1 cellular context compared by ENCODE assay signal in the genomic region with DNA sequence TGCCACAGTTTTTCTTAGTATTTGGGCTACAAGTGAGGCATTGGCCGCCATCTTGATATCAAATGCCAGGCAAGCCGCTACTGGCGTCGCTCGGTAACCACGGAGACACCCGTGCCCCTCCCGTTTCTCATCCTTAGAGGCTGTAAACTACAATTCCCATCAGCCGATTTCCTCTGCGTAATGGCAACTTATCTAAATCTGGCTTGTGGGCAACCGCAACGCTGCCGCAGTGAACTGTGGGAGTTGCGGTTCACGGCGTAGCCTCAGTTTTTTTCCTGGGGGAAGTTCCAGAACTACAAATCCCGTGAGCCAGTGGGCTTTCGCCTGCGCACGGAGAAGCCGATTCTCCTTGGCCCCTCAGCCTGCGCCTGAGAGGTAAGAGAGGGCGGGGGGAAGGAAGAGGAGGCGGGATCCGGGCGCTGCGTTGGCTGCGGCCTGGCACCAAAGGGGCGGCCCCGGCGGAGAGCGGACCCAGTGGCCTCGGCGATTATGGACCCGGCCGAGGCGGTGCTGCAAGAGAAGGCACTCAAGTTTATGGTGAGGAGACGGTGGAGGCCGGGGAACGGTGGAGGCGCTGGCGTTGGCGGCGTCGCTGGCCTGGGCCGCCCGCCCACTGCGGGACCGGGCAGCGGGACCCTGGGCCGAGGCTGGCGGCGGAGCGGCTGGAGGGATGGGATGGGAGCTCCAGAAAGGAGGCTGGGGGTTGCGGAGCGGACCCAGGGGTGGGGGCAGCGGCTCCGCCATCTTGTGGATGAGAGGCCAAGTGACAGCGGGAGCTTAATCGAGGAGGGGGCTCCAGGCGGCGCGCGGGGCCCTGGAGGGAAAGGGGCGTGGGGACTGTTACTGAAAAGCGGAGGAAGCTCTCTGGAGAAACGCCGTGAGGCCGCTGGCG.
A peak's percentile ranks its signal among the peaks of the same experiment; 100 is the strongest.
TF ChIP-seq lines count a peak whose summit lies in the region.

Gene BTRC (plus strand): TSS at position 474 of the 892 bp plus-strand sequence. CDS start 16 bp downstream, at position 490.

TF ChIP-seq in HepG2, 621 proteins besides CTCF, POLR2A, EP300 and RAD21 (continued from another document and continues in another):
- TF ChIP-seq ISL2 (CRISPR knock-in tag; IDR thresholded peaks at IDR 0.05) (peak; percentile 63; the same call in 1 of the 2 replicates), RFX1 (IDR thresholded peaks at IDR 0.05) (peak; percentile 91), NBN (conservative IDR thresholded peaks at IDR 0.05) (no peak), MTA1 (CRISPR knock-in tag; IDR thresholded peaks at IDR 0.05; ENCODE audit: borderline replicate concordance) (peak; percentile 55; the same call in 1 of the 2 replicates), ZMYM4 (CRISPR knock-in tag; IDR thresholded peaks at IDR 0.05) (peak; percentile 47; the same call in 1 of the 2 replicates), MAFK (conservative IDR thresholded peaks at IDR 0.05 in 1 of 2, IDR thresholded peaks at IDR 0.05 in 1 of 2; ENCODE audit: low read length in 2 of 2) (peak in 1 of 2 experiments; percentile 67; a peak in 3 of 4 replicates), ZNF782 (CRISPR knock-in tag; IDR thresholded peaks at IDR 0.05; ENCODE audit: borderline replicate concordance) (0 out of 2 replicates have a peak, but pooled peaks have one; percentile 3), SIN3A (IDR thresholded peaks at IDR 0.05; ENCODE audit: borderline replicate concordance, low read depth, low read length) (peak; percentile 25; the same call in 1 of the 2 replicates), ZC3H4 (CRISPR knock-in tag; IDR thresholded peaks at IDR 0.05; ENCODE audit: borderline replicate concordance) (no peak), ZBTB49 (CRISPR knock-in tag; IDR thresholded peaks at IDR 0.05; ENCODE audit: borderline replicate concordance) (no peak), TAF15 (IDR thresholded peaks at IDR 0.05; ENCODE audit: low read depth, low read length, poor library complexity, severe bottlenecking) (peak; percentile 65), GZF1 (CRISPR knock-in tag; IDR thresholded peaks at IDR 0.05) (no peak), XRCC5 (optimal IDR thresholded peaks at IDR 0.05; ENCODE audit: low read length) (peak; percentile 78), NONO (IDR thresholded peaks at IDR 0.05) (no peak), NONO (CRISPR knock-in tag; conservative IDR thresholded peaks at IDR 0.05) (peak; percentile 89), KAT7 (CRISPR knock-in tag; IDR thresholded peaks at IDR 0.05; ENCODE audit: borderline replicate concordance) (peak; percentile 91), SUZ12 (IDR thresholded peaks at IDR 0.05; ENCODE audit: low read depth, low read length) (peak; percentile 96), ZNF484 (CRISPR knock-in tag; IDR thresholded peaks at IDR 0.05; ENCODE audit: borderline replicate concordance, low read depth) (no peak), ZNF792 (CRISPR knock-in tag; IDR thresholded peaks at IDR 0.05) (peak; percentile 83; the same call in 1 of the 2 replicates), ZBTB33 (CRISPR knock-in tag; IDR thresholded peaks at IDR 0.05) (peak; percentile 48; the same call in 1 of the 2 replicates), PRMT3 (CRISPR knock-in tag; IDR thresholded peaks at IDR 0.05; ENCODE audit: borderline replicate concordance, low read depth) (no peak), MEIS1 (CRISPR knock-in tag; IDR thresholded peaks at IDR 0.05; ENCODE audit: borderline replicate concordance) (0 out of 2 replicates have a peak, but pooled peaks have one; percentile 23), STAT5B (CRISPR knock-in tag; IDR thresholded peaks at IDR 0.05) (no peak), NCOR1 (IDR thresholded peaks at IDR 0.05; ENCODE audit: borderline replicate concordance, low read length) (no peak), ZNF660 (CRISPR knock-in tag; IDR thresholded peaks at IDR 0.05; ENCODE audit: borderline replicate concordance, low read depth) (no peak), ZFX (CRISPR knock-in tag; IDR thresholded peaks at IDR 0.05; ENCODE audit: low read depth) (peak; percentile 97), ZFP91 (CRISPR knock-in tag; IDR thresholded peaks at IDR 0.05; ENCODE audit: borderline replicate concordance) (peak; percentile 79; the same call in 1 of the 2 replicates), CC2D1A (CRISPR knock-in tag; IDR thresholded peaks at IDR 0.05) (no peak), FOXO1 (CRISPR knock-in tag; IDR thresholded peaks at IDR 0.05) (peak; percentile 13; the same call in 1 of the 2 replicates), CHCHD3 (CRISPR knock-in tag; IDR thresholded peaks at IDR 0.05) (no peak), ZNF781 (CRISPR knock-in tag; IDR thresholded peaks at IDR 0.05; ENCODE audit: borderline replicate concordance, not compliant biosample characterization) (no peak), BCL6 (CRISPR knock-in tag; IDR thresholded peaks at IDR 0.05) (no peak), ZIK1 (CRISPR knock-in tag; IDR thresholded peaks at IDR 0.05; ENCODE audit: borderline replicate concordance, low read depth) (peak; percentile 56; the same call in 1 of the 2 replicates), MAX (IDR thresholded peaks at IDR 0.05) (peak; percentile 28), ZSCAN31 (CRISPR knock-in tag; IDR thresholded peaks at IDR 0.05; ENCODE audit: low read depth) (peak; percentile 65; the same call in 1 of the 2 replicates), MTF1 (CRISPR knock-in tag; IDR thresholded peaks at IDR 0.05) (no peak), ZNF44 (CRISPR knock-in tag; IDR thresholded peaks at IDR 0.05) (peak; percentile 85), SALL2 (CRISPR knock-in tag; IDR thresholded peaks at IDR 0.05) (peak; percentile 78), ZFP36L1 (CRISPR knock-in tag; IDR thresholded peaks at IDR 0.05) (no peak), ZNF274 (CRISPR knock-in tag; IDR thresholded peaks at IDR 0.05) (peak; percentile 71; the same call in 1 of the 2 replicates), ZNF431 (CRISPR knock-in tag; IDR thresholded peaks at IDR 0.05; ENCODE audit: borderline replicate concordance, low read depth) (no peak)
- TF ChIP-seq, protein P1, sequence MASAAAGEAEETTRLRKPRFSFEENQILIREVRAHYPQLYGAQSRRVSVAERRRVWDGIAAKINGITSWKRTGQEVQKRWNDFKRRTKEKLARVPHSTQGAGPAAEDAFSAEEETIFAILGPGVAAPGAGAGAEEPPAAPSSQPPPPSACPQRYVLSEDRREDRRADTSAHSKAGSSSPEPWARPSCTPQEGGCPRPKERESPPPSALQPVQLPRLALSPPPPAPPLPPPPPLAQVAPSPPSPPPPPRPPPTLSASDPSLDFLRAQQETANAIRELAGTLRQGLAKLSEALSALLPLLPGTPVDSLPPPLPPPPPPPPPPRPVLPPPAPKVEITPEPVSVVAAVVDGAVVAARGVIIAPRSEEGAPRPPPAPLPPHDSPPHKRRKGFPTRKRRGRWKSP (CRISPR knock-in tag; IDR thresholded peaks at IDR 0.05): peak; percentile 76
- TF ChIP-seq, protein P2, sequence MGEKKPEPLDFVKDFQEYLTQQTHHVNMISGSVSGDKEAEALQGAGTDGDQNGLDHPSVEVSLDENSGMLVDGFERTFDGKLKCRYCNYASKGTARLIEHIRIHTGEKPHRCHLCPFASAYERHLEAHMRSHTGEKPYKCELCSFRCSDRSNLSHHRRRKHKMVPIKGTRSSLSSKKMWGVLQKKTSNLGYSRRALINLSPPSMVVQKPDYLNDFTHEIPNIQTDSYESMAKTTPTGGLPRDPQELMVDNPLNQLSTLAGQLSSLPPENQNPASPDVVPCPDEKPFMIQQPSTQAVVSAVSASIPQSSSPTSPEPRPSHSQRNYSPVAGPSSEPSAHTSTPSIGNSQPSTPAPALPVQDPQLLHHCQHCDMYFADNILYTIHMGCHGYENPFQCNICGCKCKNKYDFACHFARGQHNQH (CRISPR knock-in tag; IDR thresholded peaks at IDR 0.05): peak; percentile 65; the same call in 1 of the 2 replicates
- TF ChIP-seq, protein P3, sequence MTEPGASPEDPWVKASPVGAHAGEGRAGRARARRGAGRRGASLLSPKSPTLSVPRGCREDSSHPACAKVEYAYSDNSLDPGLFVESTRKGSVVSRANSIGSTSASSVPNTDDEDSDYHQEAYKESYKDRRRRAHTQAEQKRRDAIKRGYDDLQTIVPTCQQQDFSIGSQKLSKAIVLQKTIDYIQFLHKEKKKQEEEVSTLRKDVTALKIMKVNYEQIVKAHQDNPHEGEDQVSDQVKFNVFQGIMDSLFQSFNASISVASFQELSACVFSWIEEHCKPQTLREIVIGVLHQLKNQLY (CRISPR knock-in tag; IDR thresholded peaks at IDR 0.05): no peak; the same call in none of the 2 replicates
- TF ChIP-seq, protein P4, sequence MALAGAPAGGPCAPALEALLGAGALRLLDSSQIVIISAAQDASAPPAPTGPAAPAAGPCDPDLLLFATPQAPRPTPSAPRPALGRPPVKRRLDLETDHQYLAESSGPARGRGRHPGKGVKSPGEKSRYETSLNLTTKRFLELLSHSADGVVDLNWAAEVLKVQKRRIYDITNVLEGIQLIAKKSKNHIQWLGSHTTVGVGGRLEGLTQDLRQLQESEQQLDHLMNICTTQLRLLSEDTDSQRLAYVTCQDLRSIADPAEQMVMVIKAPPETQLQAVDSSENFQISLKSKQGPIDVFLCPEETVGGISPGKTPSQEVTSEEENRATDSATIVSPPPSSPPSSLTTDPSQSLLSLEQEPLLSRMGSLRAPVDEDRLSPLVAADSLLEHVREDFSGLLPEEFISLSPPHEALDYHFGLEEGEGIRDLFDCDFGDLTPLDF (CRISPR knock-in tag; IDR thresholded peaks at IDR 0.05): no peak
- TF ChIP-seq, protein P5, sequence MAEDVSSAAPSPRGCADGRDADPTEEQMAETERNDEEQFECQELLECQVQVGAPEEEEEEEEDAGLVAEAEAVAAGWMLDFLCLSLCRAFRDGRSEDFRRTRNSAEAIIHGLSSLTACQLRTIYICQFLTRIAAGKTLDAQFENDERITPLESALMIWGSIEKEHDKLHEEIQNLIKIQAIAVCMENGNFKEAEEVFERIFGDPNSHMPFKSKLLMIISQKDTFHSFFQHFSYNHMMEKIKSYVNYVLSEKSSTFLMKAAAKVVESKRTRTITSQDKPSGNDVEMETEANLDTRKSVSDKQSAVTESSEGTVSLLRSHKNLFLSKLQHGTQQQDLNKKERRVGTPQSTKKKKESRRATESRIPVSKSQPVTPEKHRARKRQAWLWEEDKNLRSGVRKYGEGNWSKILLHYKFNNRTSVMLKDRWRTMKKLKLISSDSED (CRISPR knock-in tag; IDR thresholded peaks at IDR 0.05): no peak
